ENCODE assay signal across 8 cellular contexts in the genomic region with DNA sequence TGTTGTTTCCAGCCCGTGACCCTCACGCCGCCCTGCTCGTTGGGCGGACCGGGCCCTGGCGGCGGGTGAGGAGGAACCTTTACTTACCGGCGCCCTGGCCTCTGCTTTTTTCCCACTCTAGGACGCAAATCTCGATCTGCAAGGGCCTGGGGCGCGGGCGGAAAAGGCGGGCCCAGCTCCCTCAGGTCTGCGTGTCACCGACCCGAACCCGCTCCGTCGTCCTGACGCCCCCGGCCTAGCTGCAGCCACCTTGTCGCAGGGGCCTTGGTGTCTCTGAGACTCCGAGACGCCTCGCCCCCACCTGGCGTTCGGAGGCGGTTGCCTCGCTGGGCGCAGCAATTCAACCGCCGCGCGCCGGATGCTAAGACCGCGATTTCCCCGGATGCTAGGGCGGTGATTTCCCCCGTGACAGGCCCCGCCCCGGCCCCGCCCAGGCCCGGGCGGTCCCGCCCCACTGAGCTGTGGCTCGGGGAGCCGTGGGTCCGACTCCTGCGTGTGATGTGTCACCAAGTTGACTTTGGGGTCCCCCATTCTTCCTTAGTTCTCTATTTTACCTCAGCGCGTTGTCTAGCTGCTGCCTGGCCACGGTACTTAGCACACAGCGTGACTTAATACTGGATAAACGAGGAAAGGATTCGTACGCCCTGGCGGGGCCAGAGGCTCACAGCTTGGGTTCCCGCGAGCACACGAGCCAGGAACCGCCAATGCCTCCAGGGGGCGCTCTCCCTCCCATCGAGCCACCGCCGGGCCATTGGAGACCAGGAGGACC. TPM values are rescaled to one million over a fixed set of nuclear protein-coding genes. Genes with fewer than 3 reads are reported as not detected.
DNase-seq lines count a peak whose midpoint lies in the region; ATAC-seq and TF ChIP-seq lines count a peak whose summit lies in the region.

A gene (minus strand): TSS at position 371 of the 769 bp plus-strand sequence. CDS start 18,196 bp downstream, outside the sequence.

- H3K4me1 Mint-ChIP-seq in activated CD4-positive, alpha-beta T cell treated with anti-CD3 and anti-CD28 coated beads, Interleukin-2, amount 10 ng/mL, durations not matched to agents 24 days and 14 days, result peaks cover 27% of the 10 kb centered on the region

- no peaks in the 10 kb centered on the region for H3K36me3 ChIP-seq in right lobe of liver

- no peaks in the 10 kb centered on the region for H3K9me3 ChIP-seq in right lobe of liver

- DNase-seq in 8988T, result peak; percentile 82
- peak; percentile 21 for DNase-seq in NCI-H2171 (lab: John Stamatoyannopoulos, UW)
- peak; percentile 98 for DNase-seq in activated CD4-positive, alpha-beta T cell treated with anti-CD3 and anti-CD28 coated beads, Interleukin-2, amount 10 ng/mL, durations not matched to agents 24 days and 14 days
- peak; percentile 89 for DNase-seq in dermis blood vessel endothelial cell
- peak; percentile 74 to 84 (median 83) for DNase-seq in right lobe of liver
- DNase-seq in stimulated activated CD4-positive, alpha-beta T cell treated with anti-CD3 and anti-CD28 coated beads, Interleukin-4, amount 100 ng/mL, for 48 hours (ENCODE audit: low read depth in 2 of 2), result peak; percentile 86 to 90

- H3K27me3 Mint-ChIP-seq in activated CD4-positive, alpha-beta T cell treated with anti-CD3 and anti-CD28 coated beads, Interleukin-2, amount 10 ng/mL, durations not matched to agents 24 days and 14 days, result no peaks in the 10 kb centered on the region

- H3K27ac ChIP-seq in right lobe of liver, result peak within 1 kb of the TSS in 2 of 3 donors; percentile 7 to 32

- H3K9me3 Mint-ChIP-seq in activated CD4-positive, alpha-beta T cell treated with anti-CD3 and anti-CD28 coated beads, Interleukin-2, amount 10 ng/mL, durations not matched to agents 24 days and 14 days, result peaks cover 26% of the 10 kb centered on the region

- peak within 1 kb of the TSS; percentile 98 for H3K27ac Mint-ChIP-seq in activated CD4-positive, alpha-beta T cell treated with anti-CD3 and anti-CD28 coated beads, Interleukin-2, amount 10 ng/mL, durations not matched to agents 24 days and 14 days

- 6% methylated on average over 13 of the region's 69 CpGs for WGBS in right lobe of liver (ENCODE audit: insufficient coverage, low coverage, low lambda C conversion rate, missing lambda C conversion rate)

- no peaks in the 10 kb centered on the region for H3K4me1 ChIP-seq in right lobe of liver

- peak; percentile 78 to 98 (median 93) for TF ChIP-seq CTCF in right lobe of liver (IDR thresholded peaks at IDR 0.05)

- intact Hi-C loops in activated CD4-positive, alpha-beta T cell treated with anti-CD3 and anti-CD28 coated beads, Interleukin-2, amount 10 ng/mL, durations not matched to agents 24 days and 14 days (cut with micrococcal nuclease), result loop anchor here (1.0 to 5.0 kb wide), 6 partner anchors 9 to 313 kb away; a partner anchor contains a TSS
- intact Hi-C loops in right lobe of liver (cut with DNase I), result no loop called here

- H3K27me3 ChIP-seq in right lobe of liver, result no peaks in the 10 kb centered on the region

- peaks cover 27% of the 10 kb centered on the region for H3K36me3 Mint-ChIP-seq in activated CD4-positive, alpha-beta T cell treated with anti-CD3 and anti-CD28 coated beads, Interleukin-2, amount 10 ng/mL, durations not matched to agents 24 days and 14 days (ENCODE audit: low read depth)

- peak within 1 kb of the TSS; percentile 93 for H3K4me3 Mint-ChIP-seq in activated CD4-positive, alpha-beta T cell treated with anti-CD3 and anti-CD28 coated beads, Interleukin-2, amount 10 ng/mL, durations not matched to agents 24 days and 14 days

- peak within 1 kb of the TSS; percentile 37 to 63 (median 56) for H3K4me3 ChIP-seq in right lobe of liver

- ATAC-seq in GM18505 (IDR thresholded peaks at IDR 0.05; ENCODE audit: unreplicated experiment) (peak; percentile 96), HG02970 (IDR thresholded peaks at IDR 0.05; ENCODE audit: low FRiP score, unreplicated experiment) (peak; percentile 95), right lobe of liver (peak; percentile 97 to 99 (median 98))

- TF ChIP-seq POLR2A in GM18505 (IDR thresholded peaks at IDR 0.05; ENCODE audit: borderline replicate concordance, extremely low read depth, insufficient read depth, insufficient read length) (peak; percentile 79), right lobe of liver (IDR thresholded peaks at IDR 0.05) (peak; percentile 31)

RNA-seq across cellular contexts. Expression of the gene that starts here (rescaled TPM):
- 10.4 and 11.7 TPM in 2 replicates for total RNA-seq in activated CD4-positive, alpha-beta T cell treated with anti-CD3 and anti-CD28 coated beads, Interleukin-2, amount 10 ng/mL, durations not matched to agents 24 days and 14 days
- total RNA-seq in dermis blood vessel endothelial cell (9.7 and 14.6 TPM in 2 replicates), right lobe of liver (10 to 100 TPM in 1 of 6 experiments, 1 to 10 TPM in 5; 1.2 to 10.5 (median 2.9) TPM)

Comparison
In these comparisons a context has a peak if more than half of its experiments do, and no peak if none do; other contexts are left out.
1. Peak in every context shown above with its lines: DNase-seq, ATAC-seq, H3K4me3 ChIP-seq and H3K27ac ChIP-seq.
2. DNase-seq: peak in every context shown above with its lines; median percentile 98 in activated CD4-positive, alpha-beta T cell treated with anti-CD3 and anti-CD28 coated beads, Interleukin-2, amount 10 ng/mL, durations not matched to agents 24 days and 14 days; 89 in dermis blood vessel endothelial cell; 88 in stimulated activated CD4-positive, alpha-beta T cell treated with anti-CD3 and anti-CD28 coated beads, Interleukin-4, amount 100 ng/mL, for 48 hours; 83 in right lobe of liver; 82 in 8988T; 21 in NCI-H2171.